ENCODE assay signal across 1 cellular context in the genomic region with DNA sequence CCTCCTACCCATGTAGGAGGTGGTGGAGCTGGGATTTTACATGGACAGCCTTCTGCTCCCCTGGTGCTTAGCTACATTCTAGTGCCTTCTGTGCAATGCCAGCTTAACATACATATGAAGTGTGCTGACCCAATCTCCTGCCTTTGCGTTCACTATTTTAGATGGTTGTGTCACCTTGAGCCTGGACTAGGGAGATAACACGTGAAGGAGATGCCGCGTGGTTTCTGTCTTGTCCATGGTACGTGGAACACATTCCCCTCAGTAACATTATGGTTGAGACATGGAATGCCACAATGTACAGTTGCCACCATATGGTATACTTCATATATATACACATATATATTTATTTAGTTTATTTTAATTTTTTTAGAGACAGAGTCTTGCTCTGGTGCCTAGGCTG.
TF ChIP-seq lines count a peak whose summit lies in the region.

No MANE protein-coding gene starts in this region.

TF ChIP-seq in K562, 482 proteins besides CTCF, POLR2A, EP300 and RAD21:
- TF ChIP-seq, protein P1, sequence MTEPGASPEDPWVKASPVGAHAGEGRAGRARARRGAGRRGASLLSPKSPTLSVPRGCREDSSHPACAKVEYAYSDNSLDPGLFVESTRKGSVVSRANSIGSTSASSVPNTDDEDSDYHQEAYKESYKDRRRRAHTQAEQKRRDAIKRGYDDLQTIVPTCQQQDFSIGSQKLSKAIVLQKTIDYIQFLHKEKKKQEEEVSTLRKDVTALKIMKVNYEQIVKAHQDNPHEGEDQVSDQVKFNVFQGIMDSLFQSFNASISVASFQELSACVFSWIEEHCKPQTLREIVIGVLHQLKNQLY (CRISPR knock-in tag; conservative IDR thresholded peaks at IDR 0.05) = no peak
- no peak for TF ChIP-seq STAG1 (CRISPR knock-in tag; IDR thresholded peaks at IDR 0.05; ENCODE audit: borderline replicate concordance)
- TF ChIP-seq MCM5 (IDR thresholded peaks at IDR 0.05; ENCODE audit: low read depth) = no peak
- TF ChIP-seq, protein P2, sequence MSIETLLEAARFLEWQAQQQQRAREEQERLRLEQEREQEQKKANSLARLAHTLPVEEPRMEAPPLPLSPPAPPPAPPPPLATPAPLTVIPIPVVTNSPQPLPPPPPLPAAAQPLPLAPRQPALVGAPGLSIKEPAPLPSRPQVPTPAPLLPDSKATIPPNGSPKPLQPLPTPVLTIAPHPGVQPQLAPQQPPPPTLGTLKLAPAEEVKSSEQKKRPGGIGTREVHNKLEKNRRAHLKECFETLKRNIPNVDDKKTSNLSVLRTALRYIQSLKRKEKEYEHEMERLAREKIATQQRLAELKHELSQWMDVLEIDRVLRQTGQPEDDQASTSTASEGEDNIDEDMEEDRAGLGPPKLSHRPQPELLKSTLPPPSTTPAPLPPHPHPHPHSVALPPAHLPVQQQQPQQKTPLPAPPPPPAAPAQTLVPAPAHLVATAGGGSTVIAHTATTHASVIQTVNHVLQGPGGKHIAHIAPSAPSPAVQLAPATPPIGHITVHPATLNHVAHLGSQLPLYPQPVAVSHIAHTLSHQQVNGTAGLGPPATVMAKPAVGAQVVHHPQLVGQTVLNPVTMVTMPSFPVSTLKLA (conservative IDR thresholded peaks at IDR 0.05) = peak in 1 of 2 experiments; percentile 51; a peak in 1 of 4 replicates
- no peak for TF ChIP-seq KDM1A (IDR thresholded peaks at IDR 0.05)
- no peak for TF ChIP-seq ZNF12 (CRISPR knock-in tag; IDR thresholded peaks at IDR 0.05)
- TF ChIP-seq TCF3 (CRISPR knock-in tag; IDR thresholded peaks at IDR 0.05) = peak; percentile 42
- no peak for TF ChIP-seq TEAD1 (CRISPR knock-in tag; IDR thresholded peaks at IDR 0.05)
- peak; percentile 52 for TF ChIP-seq CBFA2T3 (IDR thresholded peaks at IDR 0.05)
- 0 out of 2 replicates have a peak, but pooled peaks have one; percentile 7 for TF ChIP-seq CREM (IDR thresholded peaks at IDR 0.05; ENCODE audit: low read depth)
- TF ChIP-seq ZNF717 (CRISPR knock-in tag; IDR thresholded peaks at IDR 0.05) = no peak
- no peak for TF ChIP-seq CBFB (CRISPR knock-in tag; IDR thresholded peaks at IDR 0.05)
- TF ChIP-seq FOXA3 (CRISPR knock-in tag; conservative IDR thresholded peaks at IDR 0.05 in 1 of 2, IDR thresholded peaks at IDR 0.05 in 1 of 2) = no peak
- TF ChIP-seq ZNF695 (CRISPR knock-in tag; IDR thresholded peaks at IDR 0.05) = no peak
